Comparison of ENCODE assay signal across 33 cellular contexts in the genomic region with DNA sequence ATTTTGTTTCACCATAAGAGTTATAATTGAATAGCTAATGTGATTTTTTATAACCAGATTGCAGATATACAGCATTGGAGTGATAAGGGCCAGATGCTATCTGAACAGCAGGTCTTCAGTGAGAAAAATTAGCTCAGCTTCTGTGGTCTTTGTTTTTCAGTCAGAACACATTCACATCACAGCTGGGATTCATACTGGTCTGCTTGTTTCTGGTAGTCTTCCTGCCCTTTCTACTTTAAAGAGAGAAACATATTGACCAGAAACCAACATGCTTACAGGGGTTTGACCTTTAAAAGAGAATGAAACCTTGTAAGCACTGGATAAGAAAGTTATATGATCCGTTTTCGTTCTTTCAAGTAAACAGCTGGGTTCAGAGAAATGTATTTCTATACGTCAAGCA.
"Had no signal": no experiment of that assay in that cellular context is flagged by ENCODE, and none has a peak within 500 bp of the region (broad histone marks: within the 10 kb centered on the region; RNA-seq: fewer than 3 reads in every experiment).

No MANE protein-coding gene starts in this region.

- H2AFZ ChIP-seq: parathyroid adenoma had no signal

- H3K4me3 Mint-ChIP-seq: activated CD4-positive, alpha-beta memory T cell treated with anti-CD3 and anti-CD28 coated beads for 36 hours; activated CD4-positive, alpha-beta T cell treated with anti-CD3 and anti-CD28 coated beads, Interleukin-2, amount 10 ng/mL, durations not matched to agents 24 days and 14 days; activated naive CD4-positive, alpha-beta T cell treated with anti-CD3 and anti-CD28 coated beads for 36 hours; activated naive CD8-positive, alpha-beta T cell treated with anti-CD3 and anti-CD28 coated beads for 36 hours; activated T-helper 1 cell treated with anti-CD3 and anti-CD28 coated beads, Interleukin-12 subunit alpha, Interleukin-12 subunit beta, Interleukin-2, Interleukin-4 antibody, amounts not matched to agents 30 ng/mL and 10 ng/mL and 1 ng/mL, durations not matched to agents 14 hours and 24 hours and 36 hours; stimulated activated memory B cell treated with anti-CD40 and anti-IgM and Interleukin-4, amounts not matched to agents 10 μg/mL and 1 μg/mL and 100 μg/mL, for 72 hours; stimulated activated naive CD8-positive, alpha-beta T cell treated with anti-CD3 and anti-CD28 coated beads, Interleukin-15, amount 100 ng/mL, for 72 hours; type B pancreatic cell had no signal

- H3K27me3 Mint-ChIP-seq: activated CD4-positive, alpha-beta memory T cell treated with anti-CD3 and anti-CD28 coated beads for 36 hours; activated CD4-positive, alpha-beta T cell treated with anti-CD3 and anti-CD28 coated beads, Interleukin-2, amount 10 ng/mL, durations not matched to agents 24 days and 14 days; activated naive CD8-positive, alpha-beta T cell treated with anti-CD3 and anti-CD28 coated beads for 36 hours; stimulated activated memory B cell treated with anti-CD40 and anti-IgM and Interleukin-4, amounts not matched to agents 10 μg/mL and 1 μg/mL and 100 μg/mL, for 72 hours; stimulated activated naive CD8-positive, alpha-beta T cell treated with anti-CD3 and anti-CD28 coated beads, Interleukin-15, amount 100 ng/mL, for 72 hours had no signal

- H3K4me2 ChIP-seq: smooth muscle cell had no signal

- H3K4me3 ChIP-seq: adrenal gland, body of pancreas, colonic mucosa, esophagus squamous epithelium, psoas muscle, right atrium auricular region, smooth muscle cell, uterus had no signal

- H3K9me3 ChIP-seq: adrenal gland, body of pancreas, colonic mucosa, esophagus squamous epithelium, psoas muscle, right atrium auricular region, uterus had no signal

- H3K27me3 ChIP-seq: adrenal gland, body of pancreas, colonic mucosa, esophagus squamous epithelium, right atrium auricular region, uterus had no signal

- H3K36me3 ChIP-seq: adrenal gland, colonic mucosa, esophagus squamous epithelium, right atrium auricular region, uterus, WERI-Rb-1 had no signal

- H3K9ac ChIP-seq: parathyroid adenoma had no signal

- H3K4me1 Mint-ChIP-seq: activated CD4-positive, alpha-beta T cell treated with anti-CD3 and anti-CD28 coated beads, Interleukin-2, amount 10 ng/mL, durations not matched to agents 24 days and 14 days; activated naive CD8-positive, alpha-beta T cell treated with anti-CD3 and anti-CD28 coated beads for 36 hours; stimulated activated memory B cell treated with anti-CD40 and anti-IgM and Interleukin-4, amounts not matched to agents 10 μg/mL and 1 μg/mL and 100 μg/mL, for 72 hours; stimulated activated naive CD8-positive, alpha-beta T cell treated with anti-CD3 and anti-CD28 coated beads, Interleukin-15, amount 100 ng/mL, for 72 hours had no signal

- H3K36me3 Mint-ChIP-seq: activated CD4-positive, alpha-beta memory T cell treated with anti-CD3 and anti-CD28 coated beads for 36 hours; activated naive CD8-positive, alpha-beta T cell treated with anti-CD3 and anti-CD28 coated beads for 36 hours; stimulated activated memory B cell treated with anti-CD40 and anti-IgM and Interleukin-4, amounts not matched to agents 10 μg/mL and 1 μg/mL and 100 μg/mL, for 72 hours; type B pancreatic cell had no signal

- H3K79me2 ChIP-seq: parathyroid adenoma had no signal

- H3K27ac ChIP-seq: adrenal gland, body of pancreas, colonic mucosa, epithelial cell of prostate, esophagus squamous epithelium, parathyroid adenoma, psoas muscle, right atrium auricular region, uterus, WERI-Rb-1 had no signal

- H3K27ac Mint-ChIP-seq: activated CD4-positive, alpha-beta memory T cell treated with anti-CD3 and anti-CD28 coated beads for 36 hours; activated CD4-positive, alpha-beta T cell treated with anti-CD3 and anti-CD28 coated beads, Interleukin-2, amount 10 ng/mL, durations not matched to agents 24 days and 14 days; activated naive CD4-positive, alpha-beta T cell treated with anti-CD3 and anti-CD28 coated beads for 36 hours; activated naive CD8-positive, alpha-beta T cell treated with anti-CD3 and anti-CD28 coated beads for 36 hours; activated T-helper 1 cell treated with anti-CD3 and anti-CD28 coated beads, Interleukin-12 subunit alpha, Interleukin-12 subunit beta, Interleukin-2, Interleukin-4 antibody, amounts not matched to agents 30 ng/mL and 10 ng/mL and 1 ng/mL, durations not matched to agents 14 hours and 24 hours and 36 hours; stimulated activated memory B cell treated with anti-CD40 and anti-IgM and Interleukin-4, amounts not matched to agents 10 μg/mL and 1 μg/mL and 100 μg/mL, for 72 hours; stimulated activated naive CD8-positive, alpha-beta T cell treated with anti-CD3 and anti-CD28 coated beads, Interleukin-15, amount 100 ng/mL, for 72 hours; type B pancreatic cell had no signal

- H3K9me3 Mint-ChIP-seq: activated CD4-positive, alpha-beta T cell treated with anti-CD3 and anti-CD28 coated beads, Interleukin-2, amount 10 ng/mL, durations not matched to agents 24 days and 14 days; activated naive CD8-positive, alpha-beta T cell treated with anti-CD3 and anti-CD28 coated beads for 36 hours; stimulated activated memory B cell treated with anti-CD40 and anti-IgM and Interleukin-4, amounts not matched to agents 10 μg/mL and 1 μg/mL and 100 μg/mL, for 72 hours; stimulated activated naive CD8-positive, alpha-beta T cell treated with anti-CD3 and anti-CD28 coated beads, Interleukin-15, amount 100 ng/mL, for 72 hours; type B pancreatic cell had no signal

- DNase-seq: activated CD4-positive, alpha-beta memory T cell treated with anti-CD3 and anti-CD28 coated beads for 36 hours; activated CD4-positive, alpha-beta T cell treated with anti-CD3 and anti-CD28 coated beads, Interleukin-2, amount 10 ng/mL, durations not matched to agents 24 days and 14 days; activated CD4-positive, CD25-positive, alpha-beta regulatory T cell treated with anti-CD3 and anti-CD28 coated beads, Interleukin-2, amount 50 U/mL, for 72 hours; activated CD8-positive, alpha-beta memory T cell treated with anti-CD3 and anti-CD28 coated beads, Interleukin-2, amount 50 U/mL, for 4 hours; activated effector memory CD4-positive, alpha-beta T cell treated with anti-CD3 and anti-CD28 coated beads, Interleukin-2, amount 50 U/mL, for 16 hours; activated naive CD4-positive, alpha-beta T cell treated with anti-CD3 and anti-CD28 coated beads for 36 hours; activated naive CD8-positive, alpha-beta T cell treated with anti-CD3 and anti-CD28 coated beads for 36 hours; activated T-cell treated with anti-CD3 and anti-CD28 coated beads, Interleukin-2, amount 50 U/mL, for 1 hour; adrenal gland; aorta; body of pancreas; colonic mucosa; effector CD8-positive, alpha-beta T cell; esophagus squamous epithelium; left cardiac atrium; left ventricle myocardium superior; occipital lobe; psoas muscle; stimulated activated CD4-positive, alpha-beta T cell treated with anti-CD3 and anti-CD28 coated beads, Interleukin-1b, Interleukin-23, amount 100 ng/mL, for 48 hours; stimulated activated CD4-positive, alpha-beta T cell treated with anti-CD3 and anti-CD28 coated beads, Interleukin-4, amount 100 ng/mL, for 4 hours; stimulated activated CD8-positive, alpha-beta memory T cell treated with anti-CD3 and anti-CD28 coated beads, Interleukin-4, amount 100 ng/mL, for 48 hours; stimulated activated naive CD8-positive, alpha-beta T cell treated with anti-CD3 and anti-CD28 coated beads, Interleukin-15, amount 100 ng/mL, for 72 hours; substantia nigra; T1000; uterus; WERI-Rb-1 had no signal

- ATAC-seq: body of pancreas; left cardiac atrium; left ventricle myocardium superior; psoas muscle; stimulated activated memory B cell treated with anti-CD40 and anti-IgM and Interleukin-4, amounts not matched to agents 10 μg/mL and 1 μg/mL and 100 μg/mL, for 72 hours; stimulated activated naive CD8-positive, alpha-beta T cell treated with anti-CD3 and anti-CD28 coated beads, Interleukin-15, amount 100 ng/mL, for 72 hours had no signal

- H3K4me1 ChIP-seq: adrenal gland, body of pancreas, colonic mucosa, esophagus squamous epithelium, parathyroid adenoma, psoas muscle, right atrium auricular region, uterus had no signal
